ENCODE assay signal across 11 cellular contexts in genomic region chr18:7521226-7521856, GRCh38.
"Had no signal": no experiment of that assay in that cellular context is flagged by ENCODE, and none has a peak within 500 bp of the region (broad histone marks: within the 10 kb centered on the region; RNA-seq: fewer than 3 reads in every experiment).

No MANE protein-coding gene starts in this region.

- FAIRE-seq: colon had no signal

- H3K4me3 ChIP-seq: body of pancreas, lung, thoracic aorta had no signal

- DNase-seq: activated naive CD8-positive, alpha-beta T cell treated with anti-CD3 and anti-CD28 coated beads for 36 hours; amygdala; body of pancreas; caudate nucleus; left colon; posterior cingulate gyrus; retina had no signal

- H3K36me3 ChIP-seq: neutrophil, thoracic aorta had no signal

- H3K27ac ChIP-seq: body of pancreas, neutrophil, thoracic aorta had no signal

- H3K9me3 ChIP-seq: body of pancreas, neutrophil, thoracic aorta had no signal

- H3K4me1 ChIP-seq: body of pancreas had no signal

- H3K27me3 ChIP-seq: body of pancreas, neutrophil had no signal
